ENCODE assay signal across 19 cellular contexts in the genomic region with DNA sequence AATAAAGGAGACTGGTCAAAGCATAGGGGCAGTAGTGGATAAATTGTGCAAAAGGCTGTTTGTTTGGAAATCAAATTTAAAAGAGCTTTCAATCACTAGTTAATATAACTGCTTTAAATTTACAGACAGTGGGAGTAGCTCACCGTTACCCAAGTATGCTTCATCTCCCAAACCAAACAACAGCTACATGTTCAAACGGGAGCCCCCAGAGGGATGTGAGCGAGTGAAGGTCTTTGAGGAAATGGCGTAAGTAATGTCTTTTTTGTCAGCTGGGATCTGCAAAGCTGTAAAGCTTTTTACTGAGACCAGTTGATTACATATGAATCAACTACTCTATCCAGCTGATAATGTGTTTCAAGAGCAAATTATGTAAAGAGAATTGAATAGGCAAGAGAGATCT.
"Had no signal": no experiment of that assay in that cellular context is flagged by ENCODE, and none has a peak within 500 bp of the region (broad histone marks: within the 10 kb centered on the region; RNA-seq: fewer than 3 reads in every experiment).

No MANE protein-coding gene starts in this region.

- DNase-seq: activated CD4-positive, alpha-beta T cell treated with anti-CD3 and anti-CD28 coated beads, Interleukin-2, amount 50 U/mL, for 1 hour; activated CD4-positive, CD25-positive, alpha-beta regulatory T cell treated with anti-CD3 and anti-CD28 coated beads, Interleukin-2, amount 50 U/mL, for 72 hours; activated CD8-positive, alpha-beta memory T cell treated with anti-CD3 and anti-CD28 coated beads for 24 hours; cerebellar nuclear complex; cortex of kidney; erythroblast; foreskin melanocyte; hypothalamus; islet precursor cell; left colon; lower lobe of right lung; natural killer cell; stimulated activated CD4-positive, alpha-beta T cell treated with anti-CD3 and anti-CD28 coated beads, Interleukin-4, amount 100 ng/mL, for 1 hour; stimulated activated naive CD8-positive, alpha-beta T cell treated with anti-CD3 and anti-CD28 coated beads, Interleukin-15, amount 100 ng/mL, for 72 hours; trophoblast cell had no signal

- H3K9me3 Mint-ChIP-seq: natural killer cell; stimulated activated naive CD8-positive, alpha-beta T cell treated with anti-CD3 and anti-CD28 coated beads, Interleukin-15, amount 100 ng/mL, for 72 hours had no signal

- H3K27ac ChIP-seq: lower lobe of right lung, vagina had no signal

- H3K4me1 ChIP-seq: lower lobe of right lung, vagina had no signal

- H3K4me3 ChIP-seq: lower lobe of right lung, smooth muscle cell, vagina had no signal

- H3K27me3 ChIP-seq: vagina had no signal

- H3K9me3 ChIP-seq: lower lobe of right lung, vagina had no signal

- H3K4me3 Mint-ChIP-seq: activated naive CD8-positive, alpha-beta T cell; natural killer cell; stimulated activated naive CD8-positive, alpha-beta T cell treated with anti-CD3 and anti-CD28 coated beads, Interleukin-15, amount 100 ng/mL, for 72 hours had no signal

- H3K4me1 Mint-ChIP-seq: stimulated activated naive CD8-positive, alpha-beta T cell treated with anti-CD3 and anti-CD28 coated beads, Interleukin-15, amount 100 ng/mL, for 72 hours had no signal

- H3K27me3 Mint-ChIP-seq: activated naive CD8-positive, alpha-beta T cell; stimulated activated naive CD8-positive, alpha-beta T cell treated with anti-CD3 and anti-CD28 coated beads, Interleukin-15, amount 100 ng/mL, for 72 hours had no signal

- H3K27ac Mint-ChIP-seq: activated naive CD8-positive, alpha-beta T cell; stimulated activated naive CD8-positive, alpha-beta T cell treated with anti-CD3 and anti-CD28 coated beads, Interleukin-15, amount 100 ng/mL, for 72 hours had no signal

- ATAC-seq: left colon; lower lobe of right lung; natural killer cell; sciatic nerve; stimulated activated naive CD8-positive, alpha-beta T cell treated with anti-CD3 and anti-CD28 coated beads, Interleukin-15, amount 100 ng/mL, for 72 hours had no signal
